20 cellular contexts compared by ENCODE assay signal in genomic region chrX:65718538-65718937, GRCh38.
"Had no signal": no experiment of that assay in that cellular context is flagged by ENCODE, and none has a peak within 500 bp of the region (broad histone marks: within the 10 kb centered on the region; RNA-seq: fewer than 3 reads in every experiment).

No MANE protein-coding gene starts in this region.

- DNase-seq: activated B cell treated with CpG ODN at 0.5 μM for 24 hours; activated effector memory CD4-positive, alpha-beta T cell treated with Interleukin-2 at 50 U/mL for 16 hours; activated T-cell treated with anti-CD3 and anti-CD28 coated beads, Interleukin-2, amount 50 U/mL, for 1 hour; cortex of kidney; gastrocnemius medialis; head of caudate nucleus; kidney; left lung; SHP77; stimulated activated naive CD4-positive, alpha-beta T cell; substantia nigra; T-cell; T-helper 9 cell; tibial artery had no signal

- H3K9me3 Mint-ChIP-seq: activated B cell treated with CpG ODN at 0.5 μM for 24 hours, T-cell had no signal

- H3K4me3 ChIP-seq: ascending aorta, gastrocnemius medialis, left lung, tibial artery had no signal

- H3K27me3 Mint-ChIP-seq: activated B cell treated with CpG ODN at 0.5 μM for 24 hours, T-cell had no signal

- H3K4me3 Mint-ChIP-seq: activated B cell treated with CpG ODN at 0.5 μM for 24 hours had no signal

- H3K4me1 ChIP-seq: parathyroid adenoma had no signal

- H3K27ac ChIP-seq: ascending aorta, gastrocnemius medialis, left lung, parathyroid adenoma, tibial artery had no signal

- H3K27me3 ChIP-seq: ascending aorta, gastrocnemius medialis, left lung, neutrophil, tibial artery had no signal

- ATAC-seq: esophagus mucosa, gastrocnemius medialis, left lung, sciatic nerve, SK-N-SH treated with all-trans-retinoic acid at 6 μM for 48 hours, T-cell had no signal

- H3K9me3 ChIP-seq: ascending aorta, gastrocnemius medialis, left lung, neutrophil, tibial artery had no signal
